9 cellular contexts compared by ENCODE assay signal in the genomic region with DNA sequence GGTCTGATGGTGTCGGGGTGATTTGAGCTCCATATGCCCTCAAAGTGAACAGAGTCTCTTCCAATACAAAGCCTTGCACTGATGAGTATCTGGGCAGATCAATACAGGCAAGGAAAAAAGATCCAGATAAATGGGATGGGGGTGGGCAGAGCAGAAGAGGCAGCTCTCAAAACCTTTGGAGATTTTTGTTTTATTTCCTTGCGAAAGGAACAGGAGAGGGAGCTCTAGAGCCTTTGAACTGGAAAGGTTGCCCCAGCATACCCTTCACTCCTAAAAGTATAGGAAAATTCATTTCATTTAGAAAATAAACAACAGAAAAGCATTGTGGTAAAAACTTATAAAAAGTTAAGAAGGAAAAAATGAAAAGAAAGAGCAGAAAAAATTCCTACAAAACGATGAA. TPM values are rescaled to one million over a fixed set of nuclear protein-coding genes. Genes with fewer than 3 reads are reported as not detected.
DNase-seq lines count a peak whose midpoint lies in the region; ATAC-seq, FAIRE-seq and TF ChIP-seq lines count a peak whose summit lies in the region.
"Had no signal": no experiment of that assay in that cellular context is flagged by ENCODE, and none has a peak within 500 bp of the region (broad histone marks: within the 10 kb centered on the region; RNA-seq: fewer than 3 reads in every experiment).

No MANE protein-coding gene starts in this region.

- H3K9me2 ChIP-seq in OCI-LY7 (ENCODE audit: insufficient read depth, low read length) = no peaks in the 10 kb centered on the region

- H4K20me1 ChIP-seq in OCI-LY7 (ENCODE audit: insufficient read depth, low read length) (no peaks in the 10 kb centered on the region), fibroblast of lung (ENCODE audit: control insufficient read depth, extremely low read depth, insufficient read depth, low read length) (no peaks in the 10 kb centered on the region)

- no peak for ATAC-seq in GM21390 (IDR thresholded peaks at IDR 0.05; ENCODE audit: unreplicated experiment)
- ATAC-seq: activated naive CD8-positive, alpha-beta T cell treated with anti-CD3 and anti-CD28 coated beads, Interleukin-2, amount 50 U/mL, for 24 hours had no signal

- H3K36me3 ChIP-seq in OCI-LY7 (ENCODE audit: insufficient read depth, low read length) (no peaks in the 10 kb centered on the region), fibroblast of lung (ENCODE audit: control insufficient read depth, insufficient read depth, low read length) (no peaks in the 10 kb centered on the region)

- H3K27me3 ChIP-seq in fibroblast of lung (ENCODE audit: control insufficient read depth, insufficient read depth, low read length) = peaks cover 9% of the 10 kb centered on the region

- POLR2A ChIA-PET in OCI-LY7 (lab: Charles Lee) = interaction anchor here (0.5 to 0.6 kb wide), 2 partner anchors 39 to 709 kb away, joined by 3 to 4 read pairs; no protein-coding TSS in a partner anchor

- DNase-seq in A172 (ENCODE audit: low spot score) (peak; percentile 54), GM12864 (ENCODE audit: low read depth) (no peak), OCI-LY7 (ENCODE audit: low spot score) (peak; percentile 18), fibroblast of lung (ENCODE audit: low read depth in 2 of 2) (peak; percentile 2 to 39), OCI-M2 (lab: John Stamatoyannopoulos, UW; ENCODE audit: unreplicated experiment) (no peak), retina (no peak), frontal cortex (ENCODE audit: low spot score in 2 of 2) (no peak)
- DNase-seq: activated naive CD8-positive, alpha-beta T cell treated with anti-CD3 and anti-CD28 coated beads, Interleukin-2, amount 50 U/mL, for 24 hours had no signal

- no peak overlapping the region for H3K4me2 ChIP-seq in OCI-LY7 (ENCODE audit: low read length)
- no peak overlapping the region for H3K4me2 ChIP-seq in fibroblast of lung (ENCODE audit: extremely low read depth, insufficient read depth, low read length)

- H3K79me2 ChIP-seq in OCI-LY7 (ENCODE audit: insufficient read depth, low read depth, low read length) (no peaks in the 10 kb centered on the region), fibroblast of lung (ENCODE audit: control insufficient read depth, insufficient read depth, low read length) (no peaks in the 10 kb centered on the region)

- no peak overlapping the region for H3K9ac ChIP-seq in fibroblast of lung (ENCODE audit: insufficient read depth, low read length)

- H2AFZ ChIP-seq in OCI-LY7 (ENCODE audit: low read length) (no peak overlapping the region), fibroblast of lung (ENCODE audit: low read length) (no peak overlapping the region)

- TF ChIP-seq CTCF in GM12864 (IDR thresholded peaks at IDR 0.05; ENCODE audit: low read depth, low read length, missing control alignments) (peak; percentile 24), OCI-LY7 (conservative IDR thresholded peaks at IDR 0.05; ENCODE audit: low read length) (peak; percentile 71), fibroblast of lung (conservative IDR thresholded peaks at IDR 0.05 in 1 of 2, IDR thresholded peaks at IDR 0.05 in 1 of 2; ENCODE audit: low read depth in 1 of 2, low read length in 2 of 2) (peak; percentile 41 to 56)

- no peak overlapping the region for H3K4me3 ChIP-seq in GM12864 (ENCODE audit: low read depth, low read length)
- no peak overlapping the region for H3K4me3 ChIP-seq in OCI-LY7 (ENCODE audit: low read depth, low read length, poor library complexity, severe bottlenecking)
- no peak overlapping the region for H3K4me3 ChIP-seq in fibroblast of lung (replicated peaks in 1 of 4; ENCODE audit: control extremely low read depth in 1 of 4, insufficient read depth in 1 of 4, low read depth in 3 of 4, low read length in 4 of 4)

- no peaks in the 10 kb centered on the region for H3K4me1 ChIP-seq in OCI-LY7 (ENCODE audit: insufficient read depth, low read length, poor library complexity, severe bottlenecking)
- no peaks in the 10 kb centered on the region for H3K4me1 ChIP-seq in fibroblast of lung (ENCODE audit: control insufficient read depth, extremely low read depth, insufficient read depth, low read length)

- no peak overlapping the region for H3K27ac ChIP-seq in OCI-LY7 (ENCODE audit: low read depth, low read length, poor library complexity, severe bottlenecking)
- no peak overlapping the region for H3K27ac ChIP-seq in fibroblast of lung (ENCODE audit: insufficient read depth, low read length)

- H3K9me3 ChIP-seq in OCI-LY7 (ENCODE audit: low read length) = no peaks in the 10 kb centered on the region
- no peaks in the 10 kb centered on the region for H3K9me3 ChIP-seq in fibroblast of lung (ENCODE audit: control insufficient read depth, insufficient read depth, low read depth, low read length)

- CTCF ChIA-PET in OCI-LY7 (lab: Charles Lee; ENCODE audit: unreplicated experiment) = no interaction called here

- BruUV-seq in OCI-LY7 (replicated peaks; lab: Mats Ljungman, UMichigan) = no TSS peak

- no peak for FAIRE-seq in frontal cortex (lab: Jason Lieb, UNC)

- intact Hi-C loops in OCI-LY7 (cut with micrococcal nuclease; ENCODE audit: unreplicated experiment) = loop anchor here (2.0 to 10.0 kb wide), 2 partner anchors 204 to 450 kb away; no protein-coding TSS in a partner anchor

RNA-seq across cellular contexts. Expression of gene OLIG2, which starts 31.4 kb away (rescaled TPM):
- total RNA-seq in A172 (2014; rRNA removed; shearing (Covaris generic)) = 1.4 and 3.9 TPM in 2 replicates
- total RNA-seq in OCI-LY7 (2014; rRNA removed; shearing (Covaris generic)) = not detected in 2 replicates
- total RNA-seq in OCI-LY7 (2022) = not detected in 2 replicates
- not detected in 2 replicates for total RNA-seq in fibroblast of lung
- not detected in 2 replicates for polyA plus RNA-seq in fibroblast of lung
- not detected in 2 replicates for polyA plus RNA-seq in fibroblast of lung (2012)
- polyA minus RNA-seq in fibroblast of lung (ENCODE audit: low replicate concordance) = not detected in 2 replicates
- total RNA-seq in frontal cortex = 14.7 TPM

Comparison
In these comparisons a context has a peak if more than half of its experiments do, and no peak if none do; other contexts are left out.
1. DNase-seq: peak in A172 (single experiment), OCI-LY7 (single experiment) and fibroblast of lung (2 of 2); none in GM12864 (single experiment), OCI-M2 (single experiment), retina (single experiment) and frontal cortex (0 of 2).
2. Peak in every context shown above with its lines, with median percentiles within 50 percentile points of each other: CTCF ChIP-seq.